3 cellular contexts compared by ENCODE assay signal in genomic region chr2:223600056-223600455, GRCh38.
TF ChIP-seq lines count a peak whose summit lies in the region.

No MANE protein-coding gene starts in this region.

TF ChIP-seq in IMR-90, 13 proteins besides CTCF, POLR2A, EP300 and RAD21:
- TF ChIP-seq ELK1 (IDR thresholded peaks at IDR 0.05; ENCODE audit: borderline replicate concordance, low read depth, low read length) (no peak), SMC3 (IDR thresholded peaks at IDR 0.05; ENCODE audit: low read depth, low read length) (no peak), NFE2L2 (IDR thresholded peaks at IDR 0.05; ENCODE audit: low read depth, low read length) (no peak), BHLHE40 (IDR thresholded peaks at IDR 0.05; ENCODE audit: low read depth, low read length) (no peak), FOS (IDR thresholded peaks at IDR 0.05; ENCODE audit: low read depth, low read length) (no peak), CHD1 (IDR thresholded peaks at IDR 0.05; ENCODE audit: low read depth, low read length) (no peak), RCOR1 (IDR thresholded peaks at IDR 0.05; ENCODE audit: insufficient replicate concordance, low read length) (no peak), CEBPB (IDR thresholded peaks at IDR 0.05; ENCODE audit: low read depth, low read length) (no peak), MAZ (IDR thresholded peaks at IDR 0.05; ENCODE audit: borderline replicate concordance, low read depth, low read length) (no peak), RFX5 (IDR thresholded peaks at IDR 0.05; ENCODE audit: low read depth, low read length) (no peak), USF2 (IDR thresholded peaks at IDR 0.05; ENCODE audit: low read depth, low read length) (no peak), MXI1 (IDR thresholded peaks at IDR 0.05; ENCODE audit: borderline replicate concordance, low read depth, low read length) (no peak), MAFK (IDR thresholded peaks at IDR 0.05; ENCODE audit: low read depth, low read length) (no peak)

TF ChIP-seq in neural cell, 6 proteins besides CTCF, POLR2A, EP300 and RAD21:
- no peak for TF ChIP-seq POLR2AphosphoS5 (IDR thresholded peaks at IDR 0.05)
- no peak for TF ChIP-seq REST (IDR thresholded peaks at IDR 0.05; ENCODE audit: borderline replicate concordance)
- no peak for TF ChIP-seq TAF1 (IDR thresholded peaks at IDR 0.05; ENCODE audit: low read depth)
- TF ChIP-seq SMC3 (conservative IDR thresholded peaks at IDR 0.05; ENCODE audit: poor library complexity): no peak
- TF ChIP-seq MXI1 (conservative IDR thresholded peaks at IDR 0.05; ENCODE audit: poor library complexity, severe bottlenecking): no peak
- no peak for TF ChIP-seq EZH2 (IDR thresholded peaks at IDR 0.05; ENCODE audit: borderline replicate concordance, insufficient read depth, low read length, poor library complexity, severe bottlenecking)

TF ChIP-seq in GM23338, 12 proteins besides CTCF, POLR2A, EP300 and RAD21:
- no peak for TF ChIP-seq NANOG (IDR thresholded peaks at IDR 0.05; ENCODE audit: borderline replicate concordance)
- no peak for TF ChIP-seq REST (IDR thresholded peaks at IDR 0.05; ENCODE audit: unreplicated experiment)
- no peak for TF ChIP-seq ETS1 (IDR thresholded peaks at IDR 0.05)
- TF ChIP-seq JUNB (IDR thresholded peaks at IDR 0.05; ENCODE audit: unreplicated experiment): no peak
- TF ChIP-seq POLR2AphosphoS5 (IDR thresholded peaks at IDR 0.05; ENCODE audit: low read depth): no peak
- TF ChIP-seq EZH2phosphoT487 (IDR thresholded peaks at IDR 0.05; ENCODE audit: unreplicated experiment): no peak
- no peak for TF ChIP-seq ZNF331 (CRISPR knock-in tag; IDR thresholded peaks at IDR 0.05; ENCODE audit: low read depth)
- TF ChIP-seq ZNF462 (CRISPR knock-in tag; IDR thresholded peaks at IDR 0.05): no peak
- no peak for TF ChIP-seq EZH2 (IDR thresholded peaks at IDR 0.05; ENCODE audit: low read depth, unreplicated experiment)
- no peak for TF ChIP-seq ZNF114 (CRISPR knock-in tag; IDR thresholded peaks at IDR 0.05)
- no peak for TF ChIP-seq CREB1 (CRISPR knock-in tag; IDR thresholded peaks at IDR 0.05; ENCODE audit: low read depth)
- no peak for TF ChIP-seq STAT1 (IDR thresholded peaks at IDR 0.05; ENCODE audit: unreplicated experiment)
